Comparison of ENCODE assay signal across 9 cellular contexts in the genomic region with DNA sequence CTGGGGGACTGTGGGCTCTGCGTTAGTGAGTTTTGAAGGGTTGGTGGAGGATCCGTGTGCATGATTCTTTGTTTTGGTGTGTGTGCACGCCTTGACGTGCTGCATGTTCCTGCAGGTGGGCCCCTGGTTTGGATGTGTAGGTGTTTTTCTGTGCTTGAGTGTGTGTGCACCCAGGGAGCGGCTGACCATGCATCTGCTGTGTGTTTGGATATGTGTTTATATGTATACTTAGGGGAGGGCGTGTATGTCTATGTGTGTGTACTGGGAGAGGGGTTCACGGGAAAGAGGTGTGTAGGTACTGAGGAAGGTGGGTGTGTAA. TPM values are rescaled to one million over a fixed set of nuclear protein-coding genes. Genes with fewer than 3 reads are reported as not detected.
DNase-seq lines count a peak whose midpoint lies in the region; ATAC-seq and TF ChIP-seq lines count a peak whose summit lies in the region.
"Had no signal": no experiment of that assay in that cellular context is flagged by ENCODE, and none has a peak within 500 bp of the region (broad histone marks: within the 10 kb centered on the region; RNA-seq: fewer than 3 reads in every experiment).

No MANE protein-coding gene starts in this region.

- no peak for TF ChIP-seq POLR2A in vagina (IDR thresholded peaks at IDR 0.05)

- no peak for ATAC-seq in heart right ventricle
- peak in 1 of 2 donors; percentile 9 for ATAC-seq in naive B cell (ENCODE audit: low read depth in 2 of 2)

- no peaks in the 10 kb centered on the region for H3K36me3 Mint-ChIP-seq in naive B cell

- peak overlapping the region; percentile 58 to 87 (median 75) for H3K4me3 ChIP-seq in heart right ventricle
- H3K4me3 ChIP-seq in vagina = peak overlapping the region; percentile 69 to 75

- H3K36me3 ChIP-seq in heart right ventricle = no peaks in the 10 kb centered on the region
- no peaks in the 10 kb centered on the region for H3K36me3 ChIP-seq in vagina

- H3K4me3 Mint-ChIP-seq in naive B cell = peak overlapping the region; percentile 55 to 93 (median 83)

- intact Hi-C loops in heart right ventricle (cut with DNase I) = loop anchor here in 1 of 10 donors (2.0 kb wide), 1 partner anchor 59 kb away; a partner anchor contains a TSS
- intact Hi-C loops in cardiac septum (cut with DNase I) = no loop called here
- intact Hi-C loops in vagina (cut with DNase I) = no loop called here

- no peaks in the 10 kb centered on the region for H3K9me3 Mint-ChIP-seq in naive B cell

- TF ChIP-seq CTCF in heart right ventricle (IDR thresholded peaks at IDR 0.05) (no peak), vagina (IDR thresholded peaks at IDR 0.05) (no peak), GM20000 (IDR thresholded peaks at IDR 0.05; ENCODE audit: extremely low read depth, missing control alignments) (no peak)

- WGBS in heart right ventricle, 2 donors = 48 to 55% methylated on average over 7 of the region's 7 CpGs

- no peaks in the 10 kb centered on the region for H3K27me3 Mint-ChIP-seq in naive B cell

- H3K27ac ChIP-seq in heart right ventricle (peak overlapping the region in 1 of 10 donors; percentile 80), vagina (peak overlapping the region; percentile 88)

- H3K4me1 ChIP-seq in heart right ventricle (peaks cover 4 to 43% (median 30%) of the 10 kb centered on the region in 9 donors), vagina (peaks cover 24% of the 10 kb centered on the region)

- peak overlapping the region in 1 of 6 donors; percentile 18 for H3K27ac Mint-ChIP-seq in naive B cell

- H3K9me3 ChIP-seq in heart right ventricle = no peaks in the 10 kb centered on the region
- H3K9me3 ChIP-seq in vagina = no peaks in the 10 kb centered on the region

- H3K27me3 ChIP-seq in heart right ventricle (peaks cover 0 to 31% (median 0%) of the 10 kb centered on the region in 7 donors), vagina (no peaks in the 10 kb centered on the region)

- DNase-seq in heart right ventricle (no peak), cardiac septum (ENCODE audit: low spot score) (no peak), cerebellar cortex (ENCODE audit: low spot score) (peak; percentile 34), naive B cell (no peak), vagina (ENCODE audit: extremely low spot score in 2 of 2) (peak in 1 of 2 donors; percentile 74), occipital lobe (lab: John Stamatoyannopoulos, UW) (no peak), GM20000 (ENCODE audit: low spot score) (no peak)
- DNase-seq in stimulated activated naive CD4-positive, alpha-beta T cell treated with Interleukin-2 at 50 U/mL for 16 hours (lab: John Stamatoyannopoulos, UW) = no peak

- peaks cover 19 to 26% (median 21%) of the 10 kb centered on the region in 3 donors for H3K4me1 Mint-ChIP-seq in naive B cell

RNA-seq across cellular contexts. Expression of a gene that starts 1.1 kb away (rescaled TPM):
- 1 to 10 TPM; 1.2 to 4.1 (median 2.1) TPM for total RNA-seq in heart right ventricle
- 1 to 10 TPM in 1 of 2 donors, under 1 TPM in 1; 0.68 to 1.9 TPM for polyA plus RNA-seq in heart right ventricle
- 1.4 TPM for total RNA-seq in cardiac septum
- polyA plus RNA-seq in naive B cell (ENCODE audit: low read depth in 6 of 6) = under 1 TPM in 5 of 6 donors, not detected in 1; 0.05 to 0.19 (median 0.08) TPM
- total RNA-seq in vagina = 11.0 TPM
- total RNA-seq in occipital lobe = 12.5 TPM

RNA-seq across cellular contexts. Expression of a gene that starts 34.6 kb away (rescaled TPM):
- under 1 TPM in 2 of 10 donors, not detected in 8; 0.09 to 0.12 TPM for total RNA-seq in heart right ventricle
- under 1 TPM in 1 of 2 donors, not detected in 1; 0.06 TPM for polyA plus RNA-seq in heart right ventricle
- not detected for total RNA-seq in cardiac septum
- polyA plus RNA-seq in naive B cell (ENCODE audit: low read depth in 6 of 6) = not detected
- total RNA-seq in vagina = not detected
- total RNA-seq in occipital lobe = 0.62 TPM
- total RNA-seq: LHCN-M2 had no signal

RNA-seq across cellular contexts. Expression of a gene that starts 58.3 kb away (rescaled TPM):
- 10 to 100 TPM; 59.5 to 87.9 (median 71.2) TPM for total RNA-seq in heart right ventricle
- 10 to 100 TPM; 40.2 to 44.2 TPM for polyA plus RNA-seq in heart right ventricle
- total RNA-seq in cardiac septum = 53.7 TPM
- 100 to 1,000 TPM in 1 of 6 donors, 10 to 100 TPM in 5; 81.1 to 182 (median 89.3) TPM for polyA plus RNA-seq in naive B cell (ENCODE audit: low read depth in 6 of 6)
- 50.6 TPM for total RNA-seq in vagina
- 25.9 TPM for total RNA-seq in occipital lobe

RNA-seq across cellular contexts. Expression of a gene that starts 58.4 kb away (rescaled TPM):
- total RNA-seq in heart right ventricle (100 to 1,000 TPM in 8 of 10 donors, 10 to 100 TPM in 2; 77.7 to 122 (median 112) TPM), cardiac septum (118 TPM), vagina (106 TPM), occipital lobe (143 TPM)
- polyA plus RNA-seq in heart right ventricle (10 to 100 TPM; 48.2 to 91.3 TPM), naive B cell (ENCODE audit: low read depth in 6 of 6) (100 to 1,000 TPM; 107 to 130 (median 119) TPM)
